Comparison of ENCODE assay signal across 8 cellular contexts in the genomic region with DNA sequence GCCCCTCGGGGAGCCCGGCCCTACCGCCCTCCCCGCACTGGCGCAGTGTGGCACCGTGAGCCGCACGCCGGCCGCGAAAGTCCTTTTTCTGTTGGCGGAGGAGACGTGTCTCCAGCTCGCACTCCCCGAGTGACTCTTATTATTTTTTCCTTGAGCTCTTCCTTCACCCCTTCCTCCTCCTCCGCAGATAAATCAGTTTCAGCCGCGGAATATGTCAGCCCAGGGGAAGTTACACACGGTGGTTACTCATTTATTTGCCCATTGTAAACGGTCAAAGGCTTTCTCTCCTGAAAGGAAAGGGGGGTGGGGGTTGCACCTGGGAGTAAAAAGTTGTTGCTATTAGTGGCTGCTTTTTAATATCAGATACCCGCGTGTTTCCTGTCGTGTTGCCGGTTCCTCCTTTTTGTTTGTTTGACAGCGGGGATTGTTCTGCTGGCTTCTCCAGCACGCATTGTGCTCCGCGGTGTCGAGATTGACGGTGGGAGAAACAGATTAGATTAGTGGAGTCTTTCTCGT. TPM values are rescaled to one million over a fixed set of nuclear protein-coding genes. Genes with fewer than 3 reads are reported as not detected.
A peak's percentile ranks its signal among the peaks of the same experiment; 100 is the strongest.
DNase-seq lines count a peak whose midpoint lies in the region; ATAC-seq, FAIRE-seq and TF ChIP-seq lines count a peak whose summit lies in the region.

No MANE protein-coding gene starts in this region.

- CTCF ChIA-PET in HCT116 (lab: Charles Lee): no interaction called here
- CTCF ChIA-PET in PC-3 (lab: Charles Lee): interaction anchor here (1.3 kb wide), 1 partner anchor 16 kb away, joined by 4 read pairs; no protein-coding TSS in a partner anchor

- intact Hi-C loops in HCT116 (cut with micrococcal nuclease) (loop anchor here (10.0 kb wide), 1 partner anchor 208 kb away; no protein-coding TSS in a partner anchor), PC-3 (cut with micrococcal nuclease) (loop anchor here (1.0 to 5.0 kb wide), 2 partner anchors 104 to 210 kb away; no protein-coding TSS in a partner anchor), lower lobe of right lung (cut with DNase I) (loop anchor here (10.0 kb wide), 1 partner anchor 148 kb away; no protein-coding TSS in a partner anchor)

- TF ChIP-seq RAD21 in HCT116 (IDR thresholded peaks at IDR 0.05; ENCODE audit: low read depth): no peak

- DNase-seq in GM18507 (ENCODE audit: extremely low spot score, insufficient read length, low read depth) (no peak), HCT116 (ENCODE audit: low read depth, low spot score) (no peak), PC-3 (peak; percentile 91), cardiac fibroblast (ENCODE audit: low read depth in 2 of 2) (peak in 1 of 2 donors; percentile 65), lower lobe of right lung (no peak), LoVo (ENCODE audit: low spot score) (no peak), NCI-H774 (lab: John Stamatoyannopoulos, UW) (no peak)
- peak; percentile 45 to 57 for DNase-seq in stimulated activated naive CD8-positive, alpha-beta T cell treated with anti-CD3 and anti-CD28 coated beads, Interleukin-15, amount 100 ng/mL, for 72 hours

- no peaks in the 10 kb centered on the region for H3K9me3 ChIP-seq in HCT116 (ENCODE audit: control insufficient read depth in 1 of 2, insufficient read depth in 1 of 2, low read depth in 1 of 2, low read length in 2 of 2)
- H3K9me3 ChIP-seq in PC-3 (ENCODE audit: low read length): no peaks in the 10 kb centered on the region
- no peaks in the 10 kb centered on the region for H3K9me3 ChIP-seq in lower lobe of right lung

- peaks cover 0 to 4% of the 10 kb centered on the region in 2 experiments; a peak in 1 of 4 replicates for H3K36me3 ChIP-seq in HCT116 (ENCODE audit: control insufficient read depth in 1 of 2, insufficient read depth in 2 of 2, low read length in 2 of 2)
- peaks cover 7% of the 10 kb centered on the region; the same call in 1 of the 2 replicates for H3K36me3 ChIP-seq in PC-3 (ENCODE audit: low read depth, low read length)
- H3K36me3 ChIP-seq in lower lobe of right lung: no peaks in the 10 kb centered on the region

- H3K27ac Mint-ChIP-seq in stimulated activated naive CD8-positive, alpha-beta T cell treated with anti-CD3 and anti-CD28 coated beads, Interleukin-15, amount 100 ng/mL, for 72 hours: peak overlapping the region; percentile 79 to 91

- peak; percentile 79 for FAIRE-seq in GM18507 (lab: Jason Lieb, UNC)

- H3K4me2 ChIP-seq in HCT116 (ENCODE audit: low read length): peak overlapping the region; percentile 96
- peak overlapping the region; percentile 93 for H3K4me2 ChIP-seq in PC-3 (ENCODE audit: low read length)

- H3K9ac ChIP-seq in HCT116 (ENCODE audit: low read length): peak overlapping the region; percentile 84
- H3K9ac ChIP-seq in PC-3 (ENCODE audit: low read length): peak overlapping the region; percentile 96

- peaks cover 30 to 67% of the 10 kb centered on the region in 2 experiments for H3K4me1 ChIP-seq in HCT116 (ENCODE audit: control insufficient read depth in 1 of 2, insufficient read depth in 2 of 2, low read length in 2 of 2)
- H3K4me1 ChIP-seq in PC-3 (ENCODE audit: insufficient read depth, low read length): peaks cover 61% of the 10 kb centered on the region
- peaks cover 62% of the 10 kb centered on the region for H3K4me1 ChIP-seq in lower lobe of right lung

- H3K27me3 ChIP-seq in HCT116 (ENCODE audit: insufficient read depth, low read length) (no peaks in the 10 kb centered on the region), PC-3 (ENCODE audit: low read length) (no peaks in the 10 kb centered on the region), lower lobe of right lung (ENCODE audit: low read depth) (no peaks in the 10 kb centered on the region)

- H4K20me1 ChIP-seq in HCT116 (ENCODE audit: insufficient read depth): no peaks in the 10 kb centered on the region
- peaks cover 40% of the 10 kb centered on the region for H4K20me1 ChIP-seq in PC-3 (ENCODE audit: low read length)

- no peaks in the 10 kb centered on the region for H3F3A ChIP-seq in PC-3 (ENCODE audit: low read length, unreplicated experiment)

- TF ChIP-seq POLR2A in HCT116 (IDR thresholded peaks at IDR 0.05; ENCODE audit: borderline replicate concordance, extremely low read depth, insufficient read depth, insufficient read length): no peak

- RAD21 ChIA-PET in HCT116 (lab: Charles Lee; ENCODE audit: low non-redundant PET in 1 of 2, low total read pairs in 2 of 2, uncharacterized antibody in 2 of 2, unreplicated experiment in 2 of 2): interaction anchor here in 1 of 2 experiments (0.8 kb wide), 1 partner anchor 103 kb away, joined by 3 read pairs; no protein-coding TSS in a partner anchor

- POLR2A ChIA-PET in HCT116 (lab: Charles Lee) (interaction anchor here (1.0 to 1.3 kb wide), 2 partner anchors 10 to 20 kb away, joined by 3 read pairs; no protein-coding TSS in a partner anchor), PC-3 (lab: Charles Lee; ENCODE audit: unreplicated experiment) (interaction anchor here (0.6 to 0.7 kb wide), 3 partner anchors 162 to 315 kb away, joined by 3 to 9 read pairs (median 3); no protein-coding TSS in a partner anchor)

- H3K27ac ChIP-seq in HCT116 (ENCODE audit: low read depth, low read length) (peak overlapping the region; percentile 66), PC-3 (ENCODE audit: low read length) (peak overlapping the region; percentile 92), lower lobe of right lung (peak overlapping the region; percentile 76)

- peak overlapping the region; percentile 93 to 94 for H3K4me3 Mint-ChIP-seq in stimulated activated naive CD8-positive, alpha-beta T cell treated with anti-CD3 and anti-CD28 coated beads, Interleukin-15, amount 100 ng/mL, for 72 hours

- no peaks in the 10 kb centered on the region for H3K9me2 ChIP-seq in HCT116 (ENCODE audit: insufficient read depth)
- H3K9me2 ChIP-seq in PC-3 (replicated peaks; ENCODE audit: low read length): no peaks in the 10 kb centered on the region

- H3K27me3 Mint-ChIP-seq in stimulated activated naive CD8-positive, alpha-beta T cell treated with anti-CD3 and anti-CD28 coated beads, Interleukin-15, amount 100 ng/mL, for 72 hours: peaks cover 71% of the 10 kb centered on the region

- BruUV-seq in HCT116 (replicated peaks; lab: Mats Ljungman, UMichigan): no TSS peak
- no TSS peak for BruUV-seq in PC-3 (replicated peaks; lab: Mats Ljungman, UMichigan)

- TF ChIP-seq CTCF in HCT116 (IDR thresholded peaks at IDR 0.05 in 2 of 3, conservative IDR thresholded peaks at IDR 0.05 in 1 of 3; ENCODE audit: borderline replicate concordance in 1 of 3, insufficient read depth in 1 of 3, low read depth in 2 of 3, low read length in 2 of 3): no peak
- TF ChIP-seq CTCF in PC-3 (conservative IDR thresholded peaks at IDR 0.05; ENCODE audit: low read depth, low read length): no peak
- no peak for TF ChIP-seq CTCF in cardiac fibroblast (IDR thresholded peaks at IDR 0.05; ENCODE audit: low read depth, low read length)
- TF ChIP-seq CTCF in lower lobe of right lung (IDR thresholded peaks at IDR 0.05): no peak

- H3K4me1 Mint-ChIP-seq in stimulated activated naive CD8-positive, alpha-beta T cell treated with anti-CD3 and anti-CD28 coated beads, Interleukin-15, amount 100 ng/mL, for 72 hours: peaks cover 45% of the 10 kb centered on the region

- H3K4me3 ChIP-seq in HCT116 (replicated peaks in 1 of 2; ENCODE audit: low read depth in 1 of 2, low read length in 2 of 2) (peak overlapping the region; percentile 72 to 83), PC-3 (ENCODE audit: low read length) (peak overlapping the region; percentile 90), cardiac fibroblast (replicated peaks in 1 of 2; ENCODE audit: low read depth in 2 of 2, low read length in 2 of 2) (peak overlapping the region; percentile 88 to 95), lower lobe of right lung (peak overlapping the region; percentile 86)

- H3K79me2 ChIP-seq in HCT116 (ENCODE audit: insufficient read depth, low read length) (peaks cover 58% of the 10 kb centered on the region), PC-3 (ENCODE audit: low read length) (peaks cover 75% of the 10 kb centered on the region)

- H2AFZ ChIP-seq in HCT116 (ENCODE audit: low read depth, low read length, poor library complexity, severe bottlenecking) (no peak overlapping the region), PC-3 (ENCODE audit: low read length) (no peak overlapping the region)

- ATAC-seq in HCT116: no peak
- ATAC-seq in PC-3: peak; percentile 19
- peak; percentile 3 to 25 for ATAC-seq in lower lobe of right lung
- ATAC-seq in stimulated activated naive CD8-positive, alpha-beta T cell treated with anti-CD3 and anti-CD28 coated beads, Interleukin-15, amount 100 ng/mL, for 72 hours: peak; percentile 47

- H3K9me3 Mint-ChIP-seq in stimulated activated naive CD8-positive, alpha-beta T cell treated with anti-CD3 and anti-CD28 coated beads, Interleukin-15, amount 100 ng/mL, for 72 hours: no peaks in the 10 kb centered on the region

TF ChIP-seq in HCT116, 20 proteins besides CTCF, POLR2A, EP300 and RAD21:
- no peak for TF ChIP-seq SP1 (IDR thresholded peaks at IDR 0.05; ENCODE audit: low read depth)
- TF ChIP-seq TCF7L2 (IDR thresholded peaks at IDR 0.05; ENCODE audit: borderline replicate concordance, extremely low read depth, insufficient read depth, insufficient read length): no peak
- TF ChIP-seq ZNF274 (IDR thresholded peaks at IDR 0.05; ENCODE audit: low read depth, low read length): no peak
- no peak for TF ChIP-seq CBX3 (IDR thresholded peaks at IDR 0.05; ENCODE audit: low read depth)
- no peak for TF ChIP-seq EZH2phosphoT487 (IDR thresholded peaks at IDR 0.05; ENCODE audit: borderline replicate concordance)
- TF ChIP-seq FOSL1 (IDR thresholded peaks at IDR 0.05; ENCODE audit: low read depth): no peak
- no peak for TF ChIP-seq EGR1 (IDR thresholded peaks at IDR 0.05; ENCODE audit: low read depth)
- TF ChIP-seq, protein P1, sequence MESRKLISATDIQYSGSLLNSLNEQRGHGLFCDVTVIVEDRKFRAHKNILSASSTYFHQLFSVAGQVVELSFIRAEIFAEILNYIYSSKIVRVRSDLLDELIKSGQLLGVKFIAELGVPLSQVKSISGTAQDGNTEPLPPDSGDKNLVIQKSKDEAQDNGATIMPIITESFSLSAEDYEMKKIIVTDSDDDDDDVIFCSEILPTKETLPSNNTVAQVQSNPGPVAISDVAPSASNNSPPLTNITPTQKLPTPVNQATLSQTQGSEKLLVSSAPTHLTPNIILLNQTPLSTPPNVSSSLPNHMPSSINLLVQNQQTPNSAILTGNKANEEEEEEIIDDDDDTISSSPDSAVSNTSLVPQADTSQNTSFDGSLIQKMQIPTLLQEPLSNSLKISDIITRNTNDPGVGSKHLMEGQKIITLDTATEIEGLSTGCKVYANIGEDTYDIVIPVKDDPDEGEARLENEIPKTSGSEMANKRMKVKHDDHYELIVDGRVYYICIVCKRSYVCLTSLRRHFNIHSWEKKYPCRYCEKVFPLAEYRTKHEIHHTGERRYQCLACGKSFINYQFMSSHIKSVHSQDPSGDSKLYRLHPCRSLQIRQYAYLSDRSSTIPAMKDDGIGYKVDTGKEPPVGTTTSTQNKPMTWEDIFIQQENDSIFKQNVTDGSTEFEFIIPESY (IDR thresholded peaks at IDR 0.05; ENCODE audit: extremely low read depth, insufficient replicate concordance, low read length): no peak
- no peak for TF ChIP-seq ZFX (IDR thresholded peaks at IDR 0.05)

RNA-seq across cellular contexts. Expression of a gene that starts 1.5 kb away (rescaled TPM):
- 27.2 TPM for total RNA-seq in HCT116 (2021; ENCODE audit: unreplicated experiment)
- polyA plus RNA-seq in HCT116 (2012): 11.8 and 12.1 TPM in 2 replicates
- total RNA-seq in PC-3 (2014; rRNA removed): 70.7 and 85.7 TPM in 2 replicates
- total RNA-seq in lower lobe of right lung: 105 TPM

Comparison
In these comparisons a context has a peak if more than half of its experiments do, and no peak if none do; other contexts are left out.
1. DNase-seq: peak in PC-3 (single experiment) and stimulated activated naive CD8-positive, alpha-beta T cell treated with anti-CD3 and anti-CD28 coated beads, Interleukin-15, amount 100 ng/mL, for 72 hours (2 of 2); none in GM18507 (single experiment), HCT116 (single experiment), lower lobe of right lung (single experiment), LoVo (single experiment) and NCI-H774 (single experiment).
2. Peak in every context shown above with its lines, with median percentiles within 50 percentile points of each other: H3K27ac ChIP-seq and H3K4me3 ChIP-seq.